16 cellular contexts compared by ENCODE assay signal in genomic region chr14:72701232-72701555, GRCh38.
"Had no signal": no experiment of that assay in that cellular context is flagged by ENCODE, and none has a peak within 500 bp of the region (broad histone marks: within the 10 kb centered on the region; RNA-seq: fewer than 3 reads in every experiment).

No MANE protein-coding gene starts in this region.

- H3K4me1 Mint-ChIP-seq: activated naive CD4-positive, alpha-beta T cell treated with anti-CD3 and anti-CD28 coated beads, Interleukin-2, amount 50 U/mL, for 24 hours had no signal

- H3K36me3 ChIP-seq: ascending aorta, breast epithelium, left lung, tibial artery, vagina had no signal

- H3K27ac ChIP-seq: breast epithelium, left lung, vagina had no signal

- H3K9me3 Mint-ChIP-seq: activated naive CD4-positive, alpha-beta T cell treated with anti-CD3 and anti-CD28 coated beads, Interleukin-2, amount 50 U/mL, for 24 hours; effector memory CD8-positive, alpha-beta T cell; T-helper 1 cell treated with Interleukin-12 subunit alpha and Interleukin-12 subunit beta and Interleukin-4 antibody, amounts not matched to agents 30 μg/mL and 1 μg/mL, for 36 hours had no signal

- H3K27me3 Mint-ChIP-seq: activated naive CD4-positive, alpha-beta T cell treated with anti-CD3 and anti-CD28 coated beads, Interleukin-2, amount 50 U/mL, for 24 hours had no signal

- H3K27me3 ChIP-seq: ascending aorta, breast epithelium, left lung, tibial artery, vagina had no signal

- ATAC-seq: activated CD4-positive, CD25-positive, alpha-beta regulatory T cell treated with anti-CD3 and anti-CD28 coated beads, Interleukin-2, amount 50 U/mL, for 24 hours; effector memory CD8-positive, alpha-beta T cell; stimulated activated naive CD8-positive, alpha-beta T cell treated with anti-CD3 and anti-CD28 coated beads, Interleukin-15, Interleukin-2, amounts not matched to agents 100 U/mL and 50 U/mL, for 24 hours had no signal

- H3K36me3 Mint-ChIP-seq: activated naive CD4-positive, alpha-beta T cell treated with anti-CD3 and anti-CD28 coated beads, Interleukin-2, amount 50 U/mL, for 24 hours had no signal

- H3K4me3 ChIP-seq: ascending aorta, breast epithelium, left lung, tibial artery, vagina had no signal

- H3K27ac Mint-ChIP-seq: activated naive CD4-positive, alpha-beta T cell treated with anti-CD3 and anti-CD28 coated beads, Interleukin-2, amount 50 U/mL, for 24 hours; progenitor cell of endocrine pancreas; T-helper 1 cell treated with Interleukin-12 subunit alpha and Interleukin-12 subunit beta and Interleukin-4 antibody, amounts not matched to agents 30 μg/mL and 1 μg/mL, for 36 hours had no signal

- H3K4me3 Mint-ChIP-seq: activated naive CD4-positive, alpha-beta T cell treated with anti-CD3 and anti-CD28 coated beads, Interleukin-2, amount 50 U/mL, for 24 hours; effector memory CD8-positive, alpha-beta T cell; nephron progenitor cell; T-helper 1 cell treated with Interleukin-12 subunit alpha and Interleukin-12 subunit beta and Interleukin-4 antibody, amounts not matched to agents 30 μg/mL and 1 μg/mL, for 36 hours had no signal

- H3K9me3 ChIP-seq: ascending aorta, breast epithelium, left lung, tibial artery, vagina had no signal

- DNase-seq: activated CD4-positive, alpha-beta T cell treated with anti-CD3 and anti-CD28 coated beads, Interleukin-2, amount 50 U/mL, for 1 hour; activated gamma-delta T cell; effector memory CD8-positive, alpha-beta T cell; kidney; left lung; nephron progenitor cell; stimulated activated CD4-positive, alpha-beta T cell treated with anti-CD3 and anti-CD28 coated beads, Interleukin-2, amount 100 ng/mL, for 24 hours; stimulated activated naive CD8-positive, alpha-beta T cell treated with anti-CD3 and anti-CD28 coated beads, Interleukin-15, Interleukin-2, amounts not matched to agents 100 U/mL and 50 U/mL, for 24 hours had no signal

- H3K4me1 ChIP-seq: breast epithelium, left lung, vagina had no signal
